8 cellular contexts compared by ENCODE assay signal in genomic region chr7:29091121-29091601, GRCh38. TPM values are rescaled to one million over a fixed set of nuclear protein-coding genes. Genes with fewer than 3 reads are reported as not detected.
DNase-seq lines count a peak whose midpoint lies in the region; ATAC-seq and TF ChIP-seq lines count a peak whose summit lies in the region.

No MANE protein-coding gene starts in this region.

- no peaks in the 10 kb centered on the region for H3K9me3 Mint-ChIP-seq in central memory CD8-positive, alpha-beta T cell
- H3K9me3 Mint-ChIP-seq in neural crest cell: no peaks in the 10 kb centered on the region

- H3K4me3 Mint-ChIP-seq in central memory CD8-positive, alpha-beta T cell: peak overlapping the region; percentile 60
- peak overlapping the region; percentile 81 for H3K4me3 Mint-ChIP-seq in neural crest cell

- H3K27ac Mint-ChIP-seq in central memory CD8-positive, alpha-beta T cell (ENCODE audit: low read depth): peak overlapping the region; percentile 59
- peak overlapping the region; percentile 99 for H3K27ac Mint-ChIP-seq in neural crest cell (ENCODE audit: unreplicated experiment)

- no peaks in the 10 kb centered on the region for H3K36me3 Mint-ChIP-seq in central memory CD8-positive, alpha-beta T cell (ENCODE audit: insufficient read depth)
- peaks cover 2% of the 10 kb centered on the region for H3K36me3 Mint-ChIP-seq in neural crest cell (ENCODE audit: low read depth)

- peaks cover 30% of the 10 kb centered on the region for H3K27me3 Mint-ChIP-seq in central memory CD8-positive, alpha-beta T cell
- H3K27me3 Mint-ChIP-seq in neural crest cell (ENCODE audit: low read depth): no peaks in the 10 kb centered on the region

- POLR2A ChIA-PET in RWPE1 (lab: Yijun Ruan, JAX; ENCODE audit: low non-redundant PET): no interaction called here

- CTCF ChIA-PET in RWPE1 (lab: Yijun Ruan, JAX): interaction anchor here (0.6 to 2.3 kb wide), 10 partner anchors 9 to 1609 kb away, joined by 3 to 7 read pairs (median 4); no protein-coding TSS in a partner anchor

- H3K27ac ChIP-seq in RWPE1: no peak overlapping the region

- H3K4me1 Mint-ChIP-seq in central memory CD8-positive, alpha-beta T cell: peaks cover 16% of the 10 kb centered on the region
- H3K4me1 Mint-ChIP-seq in neural crest cell: peaks cover 60% of the 10 kb centered on the region

- DNase-seq in GM10266 (ENCODE audit: extremely low spot score): peak; percentile 6
- DNase-seq in central memory CD8-positive, alpha-beta T cell (ENCODE audit: low spot score in 2 of 2): no peak
- DNase-seq in neural crest cell (ENCODE audit: low read depth, low spot score): peak; percentile 35
- DNase-seq in NCI-H226: no peak
- DNase-seq in NCI-H2196 (lab: John Stamatoyannopoulos, UW; ENCODE audit: unreplicated experiment): no peak
- DNase-seq in RWPE1 (ENCODE audit: low spot score): no peak

- ATAC-seq in HG02885 (IDR thresholded peaks at IDR 0.05; ENCODE audit: poor library complexity, unreplicated experiment) (peak; percentile 27), HG03175 (IDR thresholded peaks at IDR 0.05; ENCODE audit: unreplicated experiment) (no peak)
- no peak for ATAC-seq in central memory CD8-positive, alpha-beta T cell (replicated peaks; ENCODE audit: extremely low read depth, poor library complexity, severe bottlenecking)

- no peak for TF ChIP-seq CTCF in GM10266 (IDR thresholded peaks at IDR 0.05; ENCODE audit: control insufficient read depth, insufficient read depth, low read depth, missing control alignments)
- no peak for TF ChIP-seq CTCF in neural crest cell (conservative IDR thresholded peaks at IDR 0.05)
- TF ChIP-seq CTCF in RWPE1 (conservative IDR thresholded peaks at IDR 0.05; ENCODE audit: low read depth): no peak

RNA-seq across cellular contexts. Expression of gene CPVL, which starts 55.2 kb away (rescaled TPM):
- total RNA-seq in neural crest cell: 31.3 and 32.9 TPM in 2 replicates

Comparison
In these comparisons a context has a peak if more than half of its experiments do, and no peak if none do; other contexts are left out.
1. DNase-seq: peak in GM10266 (single experiment) and neural crest cell (single experiment); none in central memory CD8-positive, alpha-beta T cell (0 of 2), NCI-H226 (single experiment), NCI-H2196 (single experiment) and RWPE1 (single experiment).